ENCODE assay signal across 9 cellular contexts in genomic region chr4:2763511-2763967, GRCh38. TPM values are rescaled to one million over a fixed set of nuclear protein-coding genes. Genes with fewer than 3 reads are reported as not detected.
DNase-seq lines count a peak whose midpoint lies in the region; ATAC-seq, FAIRE-seq and TF ChIP-seq lines count a peak whose summit lies in the region.
"Had no signal": no experiment of that assay in that cellular context is flagged by ENCODE, and none has a peak within 500 bp of the region (broad histone marks: within the 10 kb centered on the region; RNA-seq: fewer than 3 reads in every experiment).

No MANE protein-coding gene starts in this region.

- H3K4me3 Mint-ChIP-seq in HFFc6 (peak overlapping the region; percentile 83), naive B cell (peak overlapping the region; percentile 63 to 89 (median 74))

- POLR2A ChIA-PET in A549 (lab: Yijun Ruan, JAX): interaction anchor here (1.5 kb wide), 1 partner anchor 172 kb away, joined by 6 read pairs; no protein-coding TSS in a partner anchor

- FAIRE-seq in A549 (lab: Jason Lieb, UNC): no peak
- FAIRE-seq: endometrium had no signal

- TF ChIP-seq POLR2A in A549 (IDR thresholded peaks at IDR 0.05; ENCODE audit: low read length): no peak

- 90% methylated on average over 15 of the region's 23 CpGs for WGBS in A549 (ENCODE audit: missing lambda C conversion rate)

- DNase-seq in A549 (ENCODE audit: low read depth in 1 of 2, low spot score in 1 of 2): no peak
- DNase-seq in HFFc6: no peak
- no peak for DNase-seq in effector memory CD4-positive, alpha-beta T cell
- DNase-seq in naive B cell: no peak
- no peak for DNase-seq in NCI-H446 treated with DMSO at 0.1 percent for 48 hours (lab: John Stamatoyannopoulos, UW)
- DNase-seq in A172 (ENCODE audit: low spot score): no peak
- no peak for DNase-seq in SK-N-DZ (ENCODE audit: low spot score)

- no peaks in the 10 kb centered on the region for H3K36me3 ChIP-seq in effector memory CD4-positive, alpha-beta T cell (ENCODE audit: control insufficient read depth, insufficient read depth, low read length)

- no peak for TF ChIP-seq RAD21 in A549 (conservative IDR thresholded peaks at IDR 0.05 in 1 of 2, IDR thresholded peaks at IDR 0.05 in 1 of 2)

- H3K27me3 ChIP-seq in effector memory CD4-positive, alpha-beta T cell (replicated peaks; ENCODE audit: control insufficient read depth, insufficient read depth, low read length, poor library complexity, severe bottlenecking): no peaks in the 10 kb centered on the region

- peaks cover 5% of the 10 kb centered on the region for H3K27me3 Mint-ChIP-seq in HFFc6 (ENCODE audit: insufficient read depth)
- H3K27me3 Mint-ChIP-seq in naive B cell: no peaks in the 10 kb centered on the region

- H3K36me3 Mint-ChIP-seq in HFFc6 (ENCODE audit: low read depth): no peaks in the 10 kb centered on the region
- no peaks in the 10 kb centered on the region for H3K36me3 Mint-ChIP-seq in naive B cell

- H3K9me3 Mint-ChIP-seq in HFFc6 (no peaks in the 10 kb centered on the region), naive B cell (no peaks in the 10 kb centered on the region)

- H3K4me1 Mint-ChIP-seq in HFFc6 (ENCODE audit: low read depth) (no peaks in the 10 kb centered on the region), naive B cell (peaks cover 21 to 29% (median 22%) of the 10 kb centered on the region in 3 donors)

- no peak for ATAC-seq in A549
- no peak for ATAC-seq in naive B cell (ENCODE audit: low read depth in 2 of 2)
- ATAC-seq in GM19397 (IDR thresholded peaks at IDR 0.05; ENCODE audit: unreplicated experiment): no peak

- H3K27ac Mint-ChIP-seq in HFFc6 (peak overlapping the region; percentile 73), naive B cell (peak overlapping the region in 1 of 6 donors; percentile 50)

- no peaks in the 10 kb centered on the region for H3K9me3 ChIP-seq in A549
- no peaks in the 10 kb centered on the region for H3K9me3 ChIP-seq in effector memory CD4-positive, alpha-beta T cell (ENCODE audit: control insufficient read depth, low read length)

- peak overlapping the region; percentile 74 to 88; a peak in 5 of 6 replicates for H3K27ac ChIP-seq in A549
- H3K27ac ChIP-seq in effector memory CD4-positive, alpha-beta T cell (ENCODE audit: insufficient read depth, low read length, poor library complexity, severe bottlenecking): no peak overlapping the region

- CTCF ChIA-PET in A549 (lab: Yijun Ruan, JAX): interaction anchor here (0.6 to 2.5 kb wide), 29 partner anchors 11 to 276 kb away, joined by 3 to 14 read pairs (median 3); no protein-coding TSS in a partner anchor

- no peak for TF ChIP-seq EP300 in A549 (IDR thresholded peaks at IDR 0.05)

- peaks cover 13% of the 10 kb centered on the region for H3K4me1 ChIP-seq in A549
- H3K4me1 ChIP-seq in effector memory CD4-positive, alpha-beta T cell (ENCODE audit: control insufficient read depth, insufficient read depth, low read length, poor library complexity, severe bottlenecking): no peaks in the 10 kb centered on the region

- no peak for TF ChIP-seq CTCF in A549 (IDR thresholded peaks at IDR 0.05)
- TF ChIP-seq CTCF in HFFc6 (IDR thresholded peaks at IDR 0.05): no peak

- H3K4me2 ChIP-seq in A549: peak overlapping the region; percentile 63

- peak overlapping the region; percentile 50; the same call in 2 of the 3 replicates for H3K4me3 ChIP-seq in A549
- H3K4me3 ChIP-seq in effector memory CD4-positive, alpha-beta T cell (ENCODE audit: insufficient read depth, low read depth, low read length, poor library complexity, severe bottlenecking): peak overlapping the region; percentile 39

TF ChIP-seq in A549, 52 proteins besides CTCF, POLR2A, EP300 and RAD21:
- TF ChIP-seq KDM1A (IDR thresholded peaks at IDR 0.05; ENCODE audit: low read depth) (no peak), RCOR1 (IDR thresholded peaks at IDR 0.05; ENCODE audit: low read depth, low read length) (no peak), ZNF302 (CRISPR knock-in tag; IDR thresholded peaks at IDR 0.05) (no peak), EHF (CRISPR knock-in tag; IDR thresholded peaks at IDR 0.05) (no peak), FOXS1 (CRISPR knock-in tag; IDR thresholded peaks at IDR 0.05) (no peak), JUNB (IDR thresholded peaks at IDR 0.05) (no peak), RFX5 (IDR thresholded peaks at IDR 0.05) (no peak)
- TF ChIP-seq, protein P1, sequence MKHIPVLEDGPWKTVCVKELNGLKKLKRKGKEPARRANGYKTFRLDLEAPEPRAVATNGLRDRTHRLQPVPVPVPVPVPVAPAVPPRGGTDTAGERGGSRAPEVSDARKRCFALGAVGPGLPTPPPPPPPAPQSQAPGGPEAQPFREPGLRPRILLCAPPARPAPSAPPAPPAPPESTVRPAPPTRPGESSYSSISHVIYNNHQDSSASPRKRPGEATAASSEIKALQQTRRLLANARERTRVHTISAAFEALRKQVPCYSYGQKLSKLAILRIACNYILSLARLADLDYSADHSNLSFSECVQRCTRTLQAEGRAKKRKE (CRISPR knock-in tag; IDR thresholded peaks at IDR 0.05; ENCODE audit: low read depth): no peak

RNA-seq across cellular contexts. Expression of gene TNIP2, which starts 7.4 kb away (rescaled TPM):
- polyA plus RNA-seq in A549 (2011; rRNA removed) (17.3 and 20.0 TPM in 2 replicates), A549 (2017; fragmentation: RNase III; extraction: RNeasy Plus Mini Kit Qiagen cat#74134 plus additional on column Dnase treatment) (24.0 to 28.1 TPM (median 27.9 TPM) in 3 replicates), naive B cell (ENCODE audit: low read depth in 6 of 6) (10 to 100 TPM; 25.4 to 36.2 (median 35.3) TPM)
- 40.9 and 41.7 TPM in 2 replicates for polyA plus RNA-seq in A549 (2012; cell fraction: cytosol; rRNA removed)
- 62.1 and 67.4 TPM in 2 replicates for polyA plus RNA-seq in A549 (2012; cell fraction: nucleus; rRNA removed)
- polyA minus RNA-seq in A549 (2011; rRNA and poly(A)+ RNA removed): 9.0 and 11.3 TPM in 2 replicates
- 10 to 100 TPM; 28.6 to 32.0 (median 30.9) TPM for total RNA-seq in HFFc6 (2021; fragmentation: NEBNext Ultra II Directional; extraction: Animal tissue kit (Norgen Biotek cat#: 25700))
- total RNA-seq in A172 (2014; rRNA removed; shearing (Covaris generic)): 67.5 and 74.0 TPM in 2 replicates
- polyA plus RNA-seq in SK-N-DZ (2014; cell fraction: cytosol; rRNA removed): 19.7 and 22.6 TPM in 2 replicates
- 59.4 and 67.8 TPM in 2 replicates for polyA plus RNA-seq in SK-N-DZ (2014; cell fraction: nucleus; rRNA removed)

RNA-seq across cellular contexts. Expression of gene SH3BP2, which starts 29.3 kb away (rescaled TPM):
- polyA plus RNA-seq in A549 (2011; rRNA removed) (6.0 and 7.1 TPM in 2 replicates), A549 (2017; fragmentation: RNase III; extraction: RNeasy Plus Mini Kit Qiagen cat#74134 plus additional on column Dnase treatment) (3.3 to 5.1 TPM (median 4.4 TPM) in 3 replicates), naive B cell (ENCODE audit: low read depth in 6 of 6) (10 to 100 TPM; 14.3 to 91.1 (median 28.7) TPM)
- 3.6 and 4.0 TPM in 2 replicates for polyA plus RNA-seq in A549 (2012; cell fraction: cytosol; rRNA removed)
- polyA plus RNA-seq in A549 (2012; cell fraction: nucleus; rRNA removed): 20.6 and 22.1 TPM in 2 replicates
- 13.7 and 18.5 TPM in 2 replicates for polyA minus RNA-seq in A549 (2011; rRNA and poly(A)+ RNA removed)
- total RNA-seq in HFFc6 (2021; fragmentation: NEBNext Ultra II Directional; extraction: Animal tissue kit (Norgen Biotek cat#: 25700)): 10 to 100 TPM; 17.6 to 25.4 (median 20.5) TPM
- 37.4 and 56.9 TPM in 2 replicates for total RNA-seq in A172 (2014; rRNA removed; shearing (Covaris generic))
- polyA plus RNA-seq in SK-N-DZ (2014; cell fraction: cytosol; rRNA removed): 13.8 and 27.4 TPM in 2 replicates
- 99.4 and 107 TPM in 2 replicates for polyA plus RNA-seq in SK-N-DZ (2014; cell fraction: nucleus; rRNA removed)
